Comparison of ENCODE assay signal across 9 cellular contexts in genomic region chr16:62190426-62190825, GRCh38.
DNase-seq lines count a peak whose midpoint lies in the region; FAIRE-seq and TF ChIP-seq lines count a peak whose summit lies in the region.
"Had no signal": no experiment of that assay in that cellular context is flagged by ENCODE, and none has a peak within 500 bp of the region (broad histone marks: within the 10 kb centered on the region; RNA-seq: fewer than 3 reads in every experiment).

No MANE protein-coding gene starts in this region.

- H3K4me3 ChIP-seq in bronchial epithelial cell (ENCODE audit: low read depth, low read length) (no peak overlapping the region), Peyer's patch (no peak overlapping the region), coronary artery (no peak overlapping the region)

- H3K9me3 ChIP-seq in Peyer's patch, result no peaks in the 10 kb centered on the region

- H3K27me3 ChIP-seq in bronchial epithelial cell (ENCODE audit: control insufficient read depth, insufficient read depth, low read length), result no peaks in the 10 kb centered on the region
- H3K27me3 ChIP-seq in Peyer's patch, result no peaks in the 10 kb centered on the region

- POLR2A ChIA-PET in GM10248 (lab: Yijun Ruan, JAX), result no interaction called here

- no peaks in the 10 kb centered on the region for H3K36me3 ChIP-seq in bronchial epithelial cell (ENCODE audit: control insufficient read depth, insufficient read depth, low read length)
- H3K36me3 ChIP-seq in Peyer's patch, result no peaks in the 10 kb centered on the region

- CTCF ChIA-PET in GM10248 (lab: Yijun Ruan, JAX), result interaction anchor here (1.2 to 2.0 kb wide), 3 partner anchors 9 to 1099 kb away, joined by 4 to 6 read pairs (median 5); no protein-coding TSS in a partner anchor

- H3K27ac ChIP-seq in Peyer's patch, result no peak overlapping the region
- H3K27ac ChIP-seq in coronary artery, result no peak overlapping the region

- no peak for TF ChIP-seq POLR2A in Peyer's patch (IDR thresholded peaks at IDR 0.05)

- H3K4me3 Mint-ChIP-seq in nephron progenitor cell, result no peak overlapping the region
- H3K4me3 Mint-ChIP-seq: activated naive CD8-positive, alpha-beta T cell treated with anti-CD3 and anti-CD28 coated beads, Interleukin-2, amount 50 U/mL, for 24 hours had no signal

- H3K36me3 Mint-ChIP-seq in nephron progenitor cell (ENCODE audit: low read depth), result no peaks in the 10 kb centered on the region

- DNase-seq in GM10248 (ENCODE audit: extremely low spot score) (no peak), NAMALWA (ENCODE audit: low spot score) (peak; percentile 33), bronchial epithelial cell (ENCODE audit: low read depth) (peak; percentile 32), nephron progenitor cell (peak; percentile 12), Peyer's patch (no peak), coronary artery (ENCODE audit: low spot score) (no peak)
- DNase-seq in activated CD8-positive, alpha-beta memory T cell treated with anti-CD3 and anti-CD28 coated beads for 24 hours, result no peak
- DNase-seq: activated naive CD8-positive, alpha-beta T cell treated with anti-CD3 and anti-CD28 coated beads, Interleukin-2, amount 50 U/mL, for 24 hours; stimulated activated CD4-positive, alpha-beta T cell treated with anti-CD3 and anti-CD28 coated beads, Interleukin-1b, Interleukin-23, amount 100 ng/mL, for 48 hours had no signal

- no peaks in the 10 kb centered on the region for H3K4me1 ChIP-seq in Peyer's patch

- H3K27ac Mint-ChIP-seq in nephron progenitor cell, result no peak overlapping the region
- H3K27ac Mint-ChIP-seq: activated naive CD8-positive, alpha-beta T cell treated with anti-CD3 and anti-CD28 coated beads, Interleukin-2, amount 50 U/mL, for 24 hours had no signal

- TF ChIP-seq CTCF in GM10248 (IDR thresholded peaks at IDR 0.05; ENCODE audit: control extremely low read depth, extremely low read depth, low read depth, missing control alignments), result peak; percentile 15
- peak; percentile 51 for TF ChIP-seq CTCF in bronchial epithelial cell (IDR thresholded peaks at IDR 0.05; ENCODE audit: insufficient read depth, low read length, severe bottlenecking)
- TF ChIP-seq CTCF in nephron progenitor cell (IDR thresholded peaks at IDR 0.05), result peak; percentile 81
- TF ChIP-seq CTCF in Peyer's patch (IDR thresholded peaks at IDR 0.05), result no peak
- no peak for TF ChIP-seq CTCF in coronary artery (IDR thresholded peaks at IDR 0.05)

- FAIRE-seq in bronchial epithelial cell (lab: Jason Lieb, UNC), result no peak

- peaks cover 9% of the 10 kb centered on the region for H3K9me3 Mint-ChIP-seq in nephron progenitor cell

- H3K27me3 Mint-ChIP-seq in nephron progenitor cell (ENCODE audit: low read depth, poor library complexity), result peaks cover 3% of the 10 kb centered on the region
- H3K27me3 Mint-ChIP-seq: activated naive CD8-positive, alpha-beta T cell treated with anti-CD3 and anti-CD28 coated beads, Interleukin-2, amount 50 U/mL, for 24 hours had no signal

- H3K4me1 Mint-ChIP-seq in nephron progenitor cell, result no peaks in the 10 kb centered on the region
- H3K4me1 Mint-ChIP-seq: activated naive CD8-positive, alpha-beta T cell treated with anti-CD3 and anti-CD28 coated beads, Interleukin-2, amount 50 U/mL, for 24 hours had no signal

Comparison
In these comparisons a context has a peak if more than half of its experiments do, and no peak if none do; other contexts are left out.
1. DNase-seq: peak in NAMALWA (single experiment), bronchial epithelial cell (single experiment) and nephron progenitor cell (single experiment); none in GM10248 (single experiment), Peyer's patch (0 of 3), coronary artery (single experiment) and activated CD8-positive, alpha-beta memory T cell treated with anti-CD3 and anti-CD28 coated beads for 24 hours (single experiment).
2. CTCF ChIP-seq: peak in GM10248 (single experiment), bronchial epithelial cell (single experiment) and nephron progenitor cell (single experiment); none in Peyer's patch (0 of 6) and coronary artery (single experiment).